In genomic region chr1:204746838-204747442, GRCh38 we compare ENCODE assay signal across 9 cellular contexts.
DNase-seq lines count a peak whose midpoint lies in the region; ATAC-seq and TF ChIP-seq lines count a peak whose summit lies in the region.
"Had no signal": no experiment of that assay in that cellular context is flagged by ENCODE, and none has a peak within 500 bp of the region (broad histone marks: within the 10 kb centered on the region; RNA-seq: fewer than 3 reads in every experiment).

No MANE protein-coding gene starts in this region.

- peaks cover 18% of the 10 kb centered on the region for H3K27me3 Mint-ChIP-seq in activated CD8-positive, alpha-beta T cell treated with anti-CD3 and anti-CD28 coated beads, Interleukin-2, amount 10 ng/mL, durations not matched to agents 7 days and 5 days (ENCODE audit: low read depth)
- H3K27me3 Mint-ChIP-seq in nephron progenitor cell (ENCODE audit: low read depth, poor library complexity) = peaks cover 18% of the 10 kb centered on the region
- H3K27me3 Mint-ChIP-seq in type B pancreatic cell = peaks cover 16% of the 10 kb centered on the region

- peaks cover 0 to 15% (median 0%) of the 10 kb centered on the region in 3 donors for H3K4me1 ChIP-seq in esophagus squamous epithelium

- H3K27ac ChIP-seq in esophagus squamous epithelium = no peak overlapping the region

- intact Hi-C loops in esophagus squamous epithelium (cut with DNase I) = no loop called here

- H3K27me3 ChIP-seq in esophagus squamous epithelium = peaks cover 0 to 34% (median 0%) of the 10 kb centered on the region in 4 donors

- no peaks in the 10 kb centered on the region for H3K9me3 ChIP-seq in esophagus squamous epithelium

- peak; percentile 88 for ATAC-seq in activated CD8-positive, alpha-beta T cell treated with anti-CD3 and anti-CD28 coated beads, Interleukin-2, amount 10 ng/mL, durations not matched to agents 7 days and 5 days
- ATAC-seq in HG03442 (IDR thresholded peaks at IDR 0.05; ENCODE audit: unreplicated experiment) = no peak

- no peaks in the 10 kb centered on the region for H3K36me3 Mint-ChIP-seq in activated CD8-positive, alpha-beta T cell treated with anti-CD3 and anti-CD28 coated beads, Interleukin-2, amount 10 ng/mL, durations not matched to agents 7 days and 5 days (ENCODE audit: low read depth)
- no peaks in the 10 kb centered on the region for H3K36me3 Mint-ChIP-seq in nephron progenitor cell (ENCODE audit: low read depth)
- H3K36me3 Mint-ChIP-seq in type B pancreatic cell = no peaks in the 10 kb centered on the region

- H3K4me1 Mint-ChIP-seq in activated CD8-positive, alpha-beta T cell treated with anti-CD3 and anti-CD28 coated beads, Interleukin-2, amount 10 ng/mL, durations not matched to agents 7 days and 5 days (ENCODE audit: low read depth) = no peaks in the 10 kb centered on the region
- H3K4me1 Mint-ChIP-seq in nephron progenitor cell = peaks cover 9% of the 10 kb centered on the region
- H3K4me1 Mint-ChIP-seq in type B pancreatic cell (ENCODE audit: unreplicated experiment) = peaks cover 10% of the 10 kb centered on the region

- H3K4me3 ChIP-seq in AG09309 (ENCODE audit: control insufficient read depth, low read depth, low read length) (no peak overlapping the region), esophagus squamous epithelium (no peak overlapping the region)

- no peak overlapping the region for H3K27ac Mint-ChIP-seq in activated CD8-positive, alpha-beta T cell treated with anti-CD3 and anti-CD28 coated beads, Interleukin-2, amount 10 ng/mL, durations not matched to agents 7 days and 5 days
- H3K27ac Mint-ChIP-seq in nephron progenitor cell = no peak overlapping the region
- H3K27ac Mint-ChIP-seq in type B pancreatic cell = no peak overlapping the region

- no peaks in the 10 kb centered on the region for H3K9me3 Mint-ChIP-seq in activated CD8-positive, alpha-beta T cell treated with anti-CD3 and anti-CD28 coated beads, Interleukin-2, amount 10 ng/mL, durations not matched to agents 7 days and 5 days (ENCODE audit: insufficient read depth)
- H3K9me3 Mint-ChIP-seq in nephron progenitor cell (no peaks in the 10 kb centered on the region), type B pancreatic cell (peaks cover 5% of the 10 kb centered on the region)

- no peaks in the 10 kb centered on the region for H3K36me3 ChIP-seq in esophagus squamous epithelium

- no peak for TF ChIP-seq POLR2A in esophagus squamous epithelium (IDR thresholded peaks at IDR 0.05)

- no peak overlapping the region for H3K4me3 Mint-ChIP-seq in activated CD8-positive, alpha-beta T cell treated with anti-CD3 and anti-CD28 coated beads, Interleukin-2, amount 10 ng/mL, durations not matched to agents 7 days and 5 days
- H3K4me3 Mint-ChIP-seq in nephron progenitor cell = no peak overlapping the region
- H3K4me3 Mint-ChIP-seq in type B pancreatic cell = no peak overlapping the region

- POLR2A ChIA-PET in activated CD8-positive, alpha-beta T cell treated with anti-CD3 and anti-CD28 coated beads, Interleukin-2, amount 10 ng/mL, durations not matched to agents 7 days and 5 days (lab: Charles Lee) = no interaction called here

- DNase-seq in AG09309 (ENCODE audit: low read depth) (peak; percentile 11), GM20000 (ENCODE audit: low spot score) (peak; percentile 68), NCI-H82 (lab: John Stamatoyannopoulos, UW) (peak; percentile 91), esophagus squamous epithelium (lab: John Stamatoyannopoulos, UW) (no peak), nephron progenitor cell (peak; percentile 55), type B pancreatic cell (ENCODE audit: extremely low spot score, unreplicated experiment) (no peak)
- peak; percentile 65 for DNase-seq in activated CD8-positive, alpha-beta T cell treated with anti-CD3 and anti-CD28 coated beads, Interleukin-2, amount 10 ng/mL, durations not matched to agents 7 days and 5 days
- DNase-seq: left cardiac atrium had no signal

- TF ChIP-seq CTCF in AG09309 (IDR thresholded peaks at IDR 0.05; ENCODE audit: control insufficient read depth, insufficient read depth, low read depth, low read length, missing control alignments) = peak; percentile 98
- peak; percentile 90 for TF ChIP-seq CTCF in GM20000 (IDR thresholded peaks at IDR 0.05; ENCODE audit: extremely low read depth, missing control alignments)
- peak in 5 of 6 experiments; percentile 74 to 96 (median 79) for TF ChIP-seq CTCF in esophagus squamous epithelium (IDR thresholded peaks at IDR 0.05)
- peak; percentile 96 for TF ChIP-seq CTCF in nephron progenitor cell (IDR thresholded peaks at IDR 0.05)
- peak; percentile 92 for TF ChIP-seq CTCF in type B pancreatic cell (conservative IDR thresholded peaks at IDR 0.05)

- CTCF ChIA-PET in activated CD8-positive, alpha-beta T cell treated with anti-CD3 and anti-CD28 coated beads, Interleukin-2, amount 10 ng/mL, durations not matched to agents 7 days and 5 days (lab: Charles Lee) = interaction anchor here (0.7 to 5.1 kb wide), 36 partner anchors 9 to 793 kb away, joined by 3 to 42 read pairs (median 4); no protein-coding TSS in a partner anchor

Comparison
In these comparisons a context has a peak if more than half of its experiments do, and no peak if none do; other contexts are left out.
1. DNase-seq: peak in AG09309 (single experiment), GM20000 (single experiment), NCI-H82 (single experiment), activated CD8-positive, alpha-beta T cell treated with anti-CD3 and anti-CD28 coated beads, Interleukin-2, amount 10 ng/mL, durations not matched to agents 7 days and 5 days (single experiment) and nephron progenitor cell (single experiment); none in esophagus squamous epithelium (single experiment) and type B pancreatic cell (single experiment).
2. Peak in every context shown above with its lines, with median percentiles within 50 percentile points of each other: CTCF ChIP-seq.